13 cellular contexts compared by ENCODE assay signal in the genomic region with DNA sequence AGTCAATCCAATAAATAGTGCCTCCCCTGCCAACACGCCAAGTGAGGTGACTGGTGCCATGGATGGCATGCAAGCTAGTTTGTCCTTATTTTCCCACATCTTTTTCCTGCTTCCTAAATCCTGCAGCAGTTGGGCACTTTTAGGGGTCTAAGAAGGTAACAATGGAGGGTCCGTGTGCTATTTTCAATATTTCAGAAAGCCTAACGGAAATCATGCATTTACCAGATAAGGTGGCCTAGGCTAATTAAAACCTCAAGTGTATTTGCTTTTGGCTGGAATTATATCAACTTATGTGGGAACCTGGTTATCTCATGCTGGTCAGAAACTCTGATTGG. TPM values are rescaled to one million over a fixed set of nuclear protein-coding genes. Genes with fewer than 3 reads are reported as not detected.
DNase-seq lines count a peak whose midpoint lies in the region; ATAC-seq and TF ChIP-seq lines count a peak whose summit lies in the region.
"Had no signal": no experiment of that assay in that cellular context is flagged by ENCODE, and none has a peak within 500 bp of the region (broad histone marks: within the 10 kb centered on the region; RNA-seq: fewer than 3 reads in every experiment).

No MANE protein-coding gene starts in this region.

- no peaks in the 10 kb centered on the region for H3K9me3 Mint-ChIP-seq in CD4-positive, alpha-beta memory T cell
- H3K9me3 Mint-ChIP-seq in effector memory CD8-positive, alpha-beta T cell: no peaks in the 10 kb centered on the region
- H3K9me3 Mint-ChIP-seq: brain had no signal

- no peak for TF ChIP-seq CTCF in RWPE1 (conservative IDR thresholded peaks at IDR 0.05; ENCODE audit: low read depth)

- intact Hi-C loops in CD4-positive, alpha-beta memory T cell (cut with micrococcal nuclease): loop anchor here (5.0 kb wide), 1 partner anchor 83 kb away; the partner anchor contains the start of gene NCKAP1L

- peak in 1 of 5 donors; percentile 2 for DNase-seq in CD4-positive, alpha-beta memory T cell
- DNase-seq in RWPE1 (ENCODE audit: low spot score) (no peak), foreskin melanocyte (no peak), NCI-H69 (lab: John Stamatoyannopoulos, UW) (no peak)
- DNase-seq in effector memory CD8-positive, alpha-beta T cell: no peak
- DNase-seq: glutamatergic neuron, H7, NCI-H1092 treated with DMSO at 0.1 percent for 48 hours, WERI-Rb-1 had no signal

- H3K36me3 Mint-ChIP-seq in CD4-positive, alpha-beta memory T cell: peaks cover 9 to 38% of the 10 kb centered on the region in 2 donors
- H3K36me3 Mint-ChIP-seq in effector memory CD8-positive, alpha-beta T cell (ENCODE audit: insufficient read depth): peaks cover 40% of the 10 kb centered on the region
- H3K36me3 Mint-ChIP-seq: brain had no signal

- CTCF ChIA-PET in CD4-positive, alpha-beta memory T cell (lab: Charles Lee; ENCODE audit: partially characterized antibody): interaction anchor here (4.4 to 14.7 kb wide), 3 partner anchors 13 to 24 kb away, joined by 19 to 379 read pairs (median 123); no protein-coding TSS in a partner anchor
- CTCF ChIA-PET in RWPE1 (lab: Yijun Ruan, JAX): interaction anchor here (2.2 kb wide), 2 partner anchors 15 to 26 kb away, joined by 14 to 15 read pairs; no protein-coding TSS in a partner anchor

- H3K36me3 ChIP-seq in CD4-positive, alpha-beta memory T cell (ENCODE audit: insufficient read depth, low read length): peaks cover 21% of the 10 kb centered on the region
- peaks cover 5% of the 10 kb centered on the region for H3K36me3 ChIP-seq in rectal smooth muscle tissue (ENCODE audit: control insufficient read depth, insufficient read depth, low read length)

- H3K9ac ChIP-seq in rectal smooth muscle tissue (ENCODE audit: low read length): no peak overlapping the region

- peak overlapping the region; percentile 72 to 90 (median 82) for H3K4me3 Mint-ChIP-seq in CD4-positive, alpha-beta memory T cell
- H3K4me3 Mint-ChIP-seq in effector memory CD8-positive, alpha-beta T cell: peak overlapping the region; percentile 74 to 78
- H3K4me3 Mint-ChIP-seq: brain had no signal

- peak overlapping the region; percentile 92 for H3K27ac ChIP-seq in CD4-positive, alpha-beta memory T cell (ENCODE audit: low read depth, low read length)
- H3K27ac ChIP-seq in RWPE1: peak overlapping the region; percentile 89
- peak overlapping the region; percentile 65 for H3K27ac ChIP-seq in rectal smooth muscle tissue (ENCODE audit: low read depth, low read length)
- H3K27ac ChIP-seq: WERI-Rb-1 had no signal

- ATAC-seq in effector memory CD8-positive, alpha-beta T cell (replicated peaks): no peak
- ATAC-seq in HG03432 (IDR thresholded peaks at IDR 0.05; ENCODE audit: unreplicated experiment) (no peak), GM21619 (IDR thresholded peaks at IDR 0.05; ENCODE audit: unreplicated experiment) (no peak)

- H3K4me1 Mint-ChIP-seq in CD4-positive, alpha-beta memory T cell: peaks cover 41 to 88% (median 63%) of the 10 kb centered on the region in 4 donors
- peaks cover 63 to 71% of the 10 kb centered on the region in 2 donors for H3K4me1 Mint-ChIP-seq in effector memory CD8-positive, alpha-beta T cell (ENCODE audit: low read depth in 2 of 2)

- no peaks in the 10 kb centered on the region for H3K27me3 Mint-ChIP-seq in CD4-positive, alpha-beta memory T cell
- H3K27me3 Mint-ChIP-seq in effector memory CD8-positive, alpha-beta T cell: no peaks in the 10 kb centered on the region

- peak overlapping the region; percentile 90 to 100 (median 97) for H3K27ac Mint-ChIP-seq in CD4-positive, alpha-beta memory T cell
- H3K27ac Mint-ChIP-seq in effector memory CD8-positive, alpha-beta T cell: peak overlapping the region; percentile 93 to 99

- no peaks in the 10 kb centered on the region for H3K27me3 ChIP-seq in CD4-positive, alpha-beta memory T cell (ENCODE audit: insufficient read depth, low read length)
- H3K27me3 ChIP-seq in rectal smooth muscle tissue (ENCODE audit: control insufficient read depth, insufficient read depth, low read length): no peaks in the 10 kb centered on the region

- H3K9me3 ChIP-seq in CD4-positive, alpha-beta memory T cell (ENCODE audit: control insufficient read depth in 1 of 2, low read length in 2 of 2): no peaks in the 10 kb centered on the region

- POLR2A ChIA-PET in CD4-positive, alpha-beta memory T cell (lab: Charles Lee; ENCODE audit: partially characterized antibody): interaction anchor here (1.5 to 11.6 kb wide), 8 partner anchors 12 to 135 kb away, joined by 4 to 213 read pairs (median 20); partner anchors contain the start of genes CBX5, HNRNPA1, NCKAP1L and PDE1B
- POLR2A ChIA-PET in RWPE1 (lab: Yijun Ruan, JAX; ENCODE audit: low non-redundant PET): no interaction called here

- H3K4me3 ChIP-seq in CD4-positive, alpha-beta memory T cell (ENCODE audit: low read length in 2 of 2): peak overlapping the region; percentile 69 to 94
- peak overlapping the region; percentile 44 for H3K4me3 ChIP-seq in rectal smooth muscle tissue (ENCODE audit: low read length)

- H3K4me1 ChIP-seq in CD4-positive, alpha-beta memory T cell (ENCODE audit: insufficient read depth, low read length): peaks cover 80% of the 10 kb centered on the region
- peaks cover 34% of the 10 kb centered on the region for H3K4me1 ChIP-seq in rectal smooth muscle tissue (ENCODE audit: control insufficient read depth, insufficient read depth, low read length)

RNA-seq across cellular contexts. Expression of gene ITGA5, which starts 4.9 kb away (rescaled TPM):
- 100 to 1,000 TPM; 158 to 162 TPM for total RNA-seq in CD4-positive, alpha-beta memory T cell
- polyA plus RNA-seq in CD4-positive, alpha-beta memory T cell: 10 to 100 TPM; 28.8 to 64.7 TPM

RNA-seq across cellular contexts. Expression of gene ZNF385A, which starts 29.6 kb away (rescaled TPM):
- 1 to 10 TPM; 1.8 to 2.1 TPM for total RNA-seq in CD4-positive, alpha-beta memory T cell
- polyA plus RNA-seq in CD4-positive, alpha-beta memory T cell: not detected

RNA-seq across cellular contexts. Expression of gene GPR84, which starts 49.9 kb away (rescaled TPM):
- total RNA-seq in CD4-positive, alpha-beta memory T cell: under 1 TPM in 1 of 2 experiments, not detected in 1; 0.36 TPM
- not detected for polyA plus RNA-seq in CD4-positive, alpha-beta memory T cell
- total RNA-seq: H7 had no signal

RNA-seq across cellular contexts. Expression of gene GTSF1, which starts 59.2 kb away (rescaled TPM):
- total RNA-seq in CD4-positive, alpha-beta memory T cell: 1 to 10 TPM; 4.2 to 7.0 TPM
- 10 to 100 TPM; 15.8 to 38.5 TPM for polyA plus RNA-seq in CD4-positive, alpha-beta memory T cell
